8 cellular contexts compared by ENCODE assay signal in genomic region chr4:67393699-67394281, GRCh38.
A peak's percentile ranks its signal among the peaks of the same experiment; 100 is the strongest.
DNase-seq lines count a peak whose midpoint lies in the region; ATAC-seq, FAIRE-seq and TF ChIP-seq lines count a peak whose summit lies in the region.

No MANE protein-coding gene starts in this region.

- intact Hi-C loops in GM12878 (cut with micrococcal nuclease; ENCODE audit: unreplicated experiment), result no loop called here
- intact Hi-C loops in left lung (cut with DNase I), result no loop called here

- H3K36me3 ChIP-seq in DND-41 (ENCODE audit: insufficient read depth, low read length) (no peaks in the 10 kb centered on the region), GM12878 (ENCODE audit: control insufficient read depth in 2 of 2, insufficient read depth in 2 of 2, low read length in 1 of 2) (no peaks in the 10 kb centered on the region), left lung (no peaks in the 10 kb centered on the region)

- no peak overlapping the region for H3K9ac ChIP-seq in DND-41 (ENCODE audit: low read depth, low read length)
- H3K9ac ChIP-seq in GM12878 (ENCODE audit: control insufficient read depth, insufficient read depth, low read length), result no peak overlapping the region

- in situ Hi-C loops in ACHN (cut with HindIII; ENCODE audit: low pct_ligation_motif_present, low pct_unique_long_range_greater_than_20kb, low sequenced_read_pairs) (no loop called here), GM12878 (cut with MboI) (no loop called here)

- no peak for TF ChIP-seq RAD21 in GM12878 (IDR thresholded peaks at IDR 0.05; ENCODE audit: insufficient read depth, low read depth, low read length)

- H3K4me2 ChIP-seq in DND-41 (ENCODE audit: insufficient read depth, low read length) (no peak overlapping the region), GM12878 (ENCODE audit: control insufficient read depth, insufficient read depth) (no peak overlapping the region)

- H3K9me3 ChIP-seq in DND-41 (ENCODE audit: insufficient read depth, low read length, severe bottlenecking) (no peaks in the 10 kb centered on the region), GM12878 (replicated peaks; ENCODE audit: control insufficient read depth, insufficient read depth, low read length) (no peaks in the 10 kb centered on the region), left lung (no peaks in the 10 kb centered on the region)

- 68% methylated on average over 3 of the region's 3 CpGs for WGBS in GM12878 (ENCODE audit: insufficient coverage, insufficient replicate concordance, low lambda C conversion rate, missing lambda C conversion rate)

- POLR2A ChIA-PET in GM12878 (lab: Charles Lee), result no interaction called here

- no peaks in the 10 kb centered on the region for H3K79me2 ChIP-seq in DND-41 (ENCODE audit: insufficient read depth, low read length)
- no peaks in the 10 kb centered on the region for H3K79me2 ChIP-seq in GM12878 (ENCODE audit: control insufficient read depth, insufficient read depth, low read length)

- CTCF ChIA-PET in GM12878 (lab: Yijun Ruan, JAX), result interaction anchor here (0.7 to 2.8 kb wide), 16 partner anchors 11 to 309 kb away, joined by 3 to 9 read pairs (median 4); no protein-coding TSS in a partner anchor

- H3K4me3 ChIP-seq in DND-41 (ENCODE audit: low read depth in 1 of 2, low read length in 2 of 2), result no peak overlapping the region
- no peak overlapping the region for H3K4me3 ChIP-seq in GM12878
- H3K4me3 ChIP-seq in left lung, result no peak overlapping the region

- peak; percentile 46 for DNase-seq in ACHN
- no peak for DNase-seq in DND-41
- peak; percentile 53 for DNase-seq in NCI-H1694 (lab: John Stamatoyannopoulos, UW)
- no peak for DNase-seq in GM12878 (ENCODE audit: low read depth, low spot score)
- no peak for DNase-seq in left lung
- no peak for DNase-seq in hepatic stellate cell (ENCODE audit: low spot score)

- TF ChIP-seq EP300 in GM12878 (IDR thresholded peaks at IDR 0.05; ENCODE audit: borderline replicate concordance in 1 of 2, control insufficient read depth in 1 of 2, low read depth in 2 of 2, low read length in 2 of 2), result no peak

- ATAC-seq in DND-41 (ENCODE audit: insufficient read depth, low read depth) (no peak; the same call in 2 of the 3 replicates), GM12878 (0 out of 3 replicates have a peak, but pooled peaks have one; percentile 30), left lung (no peak), HG02798 (IDR thresholded peaks at IDR 0.05; ENCODE audit: poor library complexity, unreplicated experiment) (no peak), GM21390 (IDR thresholded peaks at IDR 0.05; ENCODE audit: unreplicated experiment) (no peak)

- RAD21 ChIA-PET in GM12878 (lab: Charles Lee; ENCODE audit: unreplicated experiment), result no interaction called here

- SMC1A ChIA-PET in GM12878 (lab: Charles Lee; ENCODE audit: uncharacterized antibody, unreplicated experiment), result interaction anchor here (0.7 to 1.8 kb wide), 3 partner anchors 24 to 72 kb away, joined by 3 to 4 read pairs (median 3); no protein-coding TSS in a partner anchor

- FAIRE-seq in GM12878 (lab: Jason Lieb, UNC), result no peak

- TF ChIP-seq CTCF in DND-41 (IDR thresholded peaks at IDR 0.05; ENCODE audit: borderline replicate concordance, extremely low read depth, low read length, poor library complexity, severe bottlenecking) (peak; percentile 78), GM12878 (IDR thresholded peaks at IDR 0.05 in 2 of 3, conservative IDR thresholded peaks at IDR 0.05 in 1 of 3; ENCODE audit: control insufficient read depth in 2 of 3, extremely low read depth in 1 of 3, insufficient read depth in 1 of 3, low read depth in 3 of 3, low read length in 3 of 3) (peak; percentile 37 to 51 (median 51); a peak in 4 of 6 replicates), left lung (IDR thresholded peaks at IDR 0.05) (peak; percentile 70 to 85)

- no TSS peak for BruUV-seq in GM12878 (replicated peaks; lab: Mats Ljungman, UMichigan)

- H3K27ac ChIP-seq in DND-41 (ENCODE audit: low read length), result no peak overlapping the region
- H3K27ac ChIP-seq in GM12878 (ENCODE audit: control insufficient read depth, insufficient read depth), result no peak overlapping the region
- H3K27ac ChIP-seq in left lung, result no peak overlapping the region

- no peaks in the 10 kb centered on the region for H3K27me3 ChIP-seq in DND-41 (ENCODE audit: insufficient read depth, low read length, poor library complexity)
- no peaks in the 10 kb centered on the region; a peak in 1 of 4 replicates for H3K27me3 ChIP-seq in GM12878 (replicated peaks in 1 of 2; ENCODE audit: control insufficient read depth in 2 of 2, insufficient read depth in 2 of 2, low read length in 1 of 2)
- peaks cover 0 to 13% of the 10 kb centered on the region in 2 donors for H3K27me3 ChIP-seq in left lung

- H3K4me1 ChIP-seq in DND-41 (ENCODE audit: insufficient read depth, low read length), result no peaks in the 10 kb centered on the region
- H3K4me1 ChIP-seq in GM12878 (ENCODE audit: control insufficient read depth, insufficient read depth, low read length), result no peaks in the 10 kb centered on the region
- no peaks in the 10 kb centered on the region for H3K4me1 ChIP-seq in left lung

- H4K20me1 ChIP-seq in DND-41 (ENCODE audit: insufficient read depth, low read length) (no peaks in the 10 kb centered on the region), GM12878 (ENCODE audit: control insufficient read depth, insufficient read depth) (no peaks in the 10 kb centered on the region)

- H2AFZ ChIP-seq in DND-41 (ENCODE audit: low read depth, low read length) (no peak overlapping the region), GM12878 (ENCODE audit: control insufficient read depth, low read depth, low read length) (no peak overlapping the region)

- TF ChIP-seq POLR2A in GM12878 (IDR thresholded peaks at IDR 0.05; ENCODE audit: low read depth, low read length), result no peak

TF ChIP-seq in GM12878, 131 proteins besides CTCF, POLR2A, EP300 and RAD21:
- TF ChIP-seq CHD4 (IDR thresholded peaks at IDR 0.05), result no peak
- TF ChIP-seq SMAD5 (IDR thresholded peaks at IDR 0.05; ENCODE audit: low read depth), result no peak
- TF ChIP-seq NFYA (IDR thresholded peaks at IDR 0.05; ENCODE audit: borderline replicate concordance, low read depth, low read length), result no peak
- no peak for TF ChIP-seq NFIC (IDR thresholded peaks at IDR 0.05; ENCODE audit: low read depth, low read length)
- TF ChIP-seq POLR2AphosphoS5 (IDR thresholded peaks at IDR 0.05; ENCODE audit: low read length), result no peak
- no peak for TF ChIP-seq SUZ12 (IDR thresholded peaks at IDR 0.05; ENCODE audit: unreplicated experiment)
- TF ChIP-seq CHD2 (IDR thresholded peaks at IDR 0.05; ENCODE audit: borderline replicate concordance, low read depth, low read length), result no peak
- TF ChIP-seq EZH2 (IDR thresholded peaks at IDR 0.05; ENCODE audit: borderline replicate concordance, control insufficient read depth, low read depth, low read length), result no peak
- TF ChIP-seq ZBTB11 (CRISPR knock-in tag; IDR thresholded peaks at IDR 0.05), result no peak
- no peak for TF ChIP-seq LARP7 (IDR thresholded peaks at IDR 0.05)
- no peak for TF ChIP-seq NR2F1 (conservative IDR thresholded peaks at IDR 0.05)

Comparison
In these comparisons a context has a peak if more than half of its experiments do, and no peak if none do; other contexts are left out.
1. DNase-seq: peak in ACHN (single experiment) and NCI-H1694 (single experiment); none in DND-41 (single experiment), GM12878 (single experiment), left lung (0 of 2) and hepatic stellate cell (single experiment).
2. Peak in every context shown above with its lines, with median percentiles within 50 percentile points of each other: CTCF ChIP-seq.